In genomic region chr1:25543106-25543424, GRCh38 we compare ENCODE assay signal across 8 cellular contexts. TPM values are rescaled to one million over a fixed set of nuclear protein-coding genes. Genes with fewer than 3 reads are reported as not detected.
DNase-seq lines count a peak whose midpoint lies in the region; ATAC-seq and TF ChIP-seq lines count a peak whose summit lies in the region.

No MANE protein-coding gene starts in this region.

- H3K9me2 ChIP-seq in SU-DHL-6 (replicated peaks; ENCODE audit: insufficient read depth, low read length), result no peaks in the 10 kb centered on the region

- TF ChIP-seq POLR2A in gastrocnemius medialis (IDR thresholded peaks at IDR 0.05) (no peak), adrenal gland (IDR thresholded peaks at IDR 0.05) (no peak)

- intact Hi-C loops in gastrocnemius medialis (cut with DNase I; ENCODE audit: low total_unique reads) (loop anchor here (2.0 to 5.0 kb wide), 4 partner anchors 40 to 259 kb away; partner anchors contain the start of genes MACO1, MAN1C1 and SELENON), adrenal gland (cut with DNase I) (no loop called here)

- H3K4me3 ChIP-seq in SU-DHL-6 (ENCODE audit: insufficient read depth, low read length, poor library complexity, severe bottlenecking) (no peak overlapping the region), fibroblast of the aortic adventitia (ENCODE audit: low read depth, low read length) (peak overlapping the region; percentile 47), gastrocnemius medialis (peak overlapping the region; percentile 76 to 95 (median 89)), adrenal gland (peak overlapping the region in 1 of 4 donors; percentile 72)

- WGBS in adrenal gland, 4 donors, result 18 to 27% (median 20%) methylated on average over 4 to 7 of the region's 7 CpGs

- H3K9me3 ChIP-seq in SU-DHL-6 (ENCODE audit: insufficient read depth, low read length), result no peaks in the 10 kb centered on the region
- H3K9me3 ChIP-seq in gastrocnemius medialis, result no peaks in the 10 kb centered on the region
- no peaks in the 10 kb centered on the region for H3K9me3 ChIP-seq in adrenal gland (replicated peaks in 1 of 3)

- no peaks in the 10 kb centered on the region for H4K20me1 ChIP-seq in SU-DHL-6 (ENCODE audit: low read depth, low read length)

- in situ Hi-C loops in gastrocnemius medialis (cut with MboI; ENCODE audit: low sequenced_read_pairs in 4 of 4), result no loop called here

- no peaks in the 10 kb centered on the region for H3K36me3 ChIP-seq in SU-DHL-6 (ENCODE audit: low read length)
- H3K36me3 ChIP-seq in gastrocnemius medialis, result no peaks in the 10 kb centered on the region
- no peaks in the 10 kb centered on the region for H3K36me3 ChIP-seq in adrenal gland (replicated peaks in 1 of 2)

- DNase-seq in fibroblast of the aortic adventitia (ENCODE audit: low read depth), result no peak
- DNase-seq in gastrocnemius medialis, result no peak
- no peak for DNase-seq in NAMALWA (ENCODE audit: low spot score)
- no peak for DNase-seq in adrenal gland

- H2AFZ ChIP-seq in SU-DHL-6 (ENCODE audit: low read depth, low read length, severe bottlenecking), result no peak overlapping the region

- TF ChIP-seq CTCF in SU-DHL-6 (IDR thresholded peaks at IDR 0.05; ENCODE audit: insufficient read depth, low read length, poor library complexity, severe bottlenecking) (no peak), fibroblast of the aortic adventitia (IDR thresholded peaks at IDR 0.05; ENCODE audit: insufficient read depth, low read length) (no peak), gastrocnemius medialis (IDR thresholded peaks at IDR 0.05 in 4 of 5, conservative IDR thresholded peaks at IDR 0.05 in 1 of 5) (no peak), adrenal gland (IDR thresholded peaks at IDR 0.05) (no peak)

- H3K27ac ChIP-seq in SU-DHL-6 (ENCODE audit: low read depth, low read length), result no peak overlapping the region
- H3K27ac ChIP-seq in gastrocnemius medialis, result peak overlapping the region; percentile 82 to 97 (median 93)
- peak overlapping the region in 2 of 5 donors; percentile 85 to 96 for H3K27ac ChIP-seq in adrenal gland

- ATAC-seq in GM21619 (IDR thresholded peaks at IDR 0.05; ENCODE audit: unreplicated experiment) (peak; percentile 3), gastrocnemius medialis (peak in 1 of 2 donors; percentile 2), GM19467 (IDR thresholded peaks at IDR 0.05; ENCODE audit: unreplicated experiment) (no peak), GM21528 (IDR thresholded peaks at IDR 0.05; ENCODE audit: low FRiP score, unreplicated experiment) (no peak)

- H3K4me2 ChIP-seq in SU-DHL-6 (ENCODE audit: low read depth, low read length, poor library complexity, severe bottlenecking), result peak overlapping the region; percentile 45

- H3K9ac ChIP-seq in SU-DHL-6 (ENCODE audit: low read length), result no peak overlapping the region

- no peaks in the 10 kb centered on the region for H3K27me3 ChIP-seq in SU-DHL-6 (ENCODE audit: low read length)
- no peaks in the 10 kb centered on the region for H3K27me3 ChIP-seq in gastrocnemius medialis
- H3K27me3 ChIP-seq in adrenal gland, result no peaks in the 10 kb centered on the region

- H3F3A ChIP-seq in SU-DHL-6 (ENCODE audit: insufficient read depth), result no peaks in the 10 kb centered on the region

- H3K4me1 ChIP-seq in gastrocnemius medialis, result peaks cover 19 to 25% of the 10 kb centered on the region in 2 donors
- H3K4me1 ChIP-seq in adrenal gland (replicated peaks in 1 of 2), result peaks cover 0 to 29% of the 10 kb centered on the region in 2 donors

- H3K79me2 ChIP-seq in SU-DHL-6 (ENCODE audit: insufficient read depth, low read length), result no peaks in the 10 kb centered on the region

RNA-seq across cellular contexts. Expression of gene LDLRAP1, which starts 0.3 kb away (rescaled TPM):
- total RNA-seq in fibroblast of the aortic adventitia (ENCODE audit: low replicate concordance) (5.3 and 12.4 TPM in 2 replicates), gastrocnemius medialis (10 to 100 TPM in 3 of 4 donors, 1 to 10 TPM in 1; 10.0 to 17.9 (median 14.2) TPM), adrenal gland (10 to 100 TPM; 26.3 to 39.1 (median 29.0) TPM)
- 10 to 100 TPM; 19.0 to 25.6 (median 21.4) TPM for polyA plus RNA-seq in adrenal gland
